ENCODE assay signal across 22 cellular contexts in genomic region chr2:62871506-62871905, GRCh38.
DNase-seq lines count a peak whose midpoint lies in the region; ATAC-seq and TF ChIP-seq lines count a peak whose summit lies in the region.
"Had no signal": no experiment of that assay in that cellular context is flagged by ENCODE, and none has a peak within 500 bp of the region (broad histone marks: within the 10 kb centered on the region; RNA-seq: fewer than 3 reads in every experiment).

No MANE protein-coding gene starts in this region.

- no peaks in the 10 kb centered on the region for H3K4me1 Mint-ChIP-seq in MCF 10A (ENCODE audit: insufficient read depth, unreplicated experiment)

- H3K36me3 ChIP-seq in breast epithelium, result no peaks in the 10 kb centered on the region
- H3K36me3 ChIP-seq in mammary epithelial cell (ENCODE audit: insufficient read depth, low read length), result peaks cover 28% of the 10 kb centered on the region
- peaks cover 0 to 69% (median 34%) of the 10 kb centered on the region in 9 donors for H3K36me3 ChIP-seq in heart right ventricle

- in situ Hi-C loops in mammary epithelial cell (cut with MboI; ENCODE audit: low sequenced_read_pairs in 2 of 2), result no loop called here

- H3K27me3 ChIP-seq in breast epithelium (no peaks in the 10 kb centered on the region), mammary epithelial cell (ENCODE audit: insufficient read depth, low read length) (no peaks in the 10 kb centered on the region), heart right ventricle (no peaks in the 10 kb centered on the region)
- H3K27me3 ChIP-seq: MG63, SJCRH30 had no signal

- H2AFZ ChIP-seq in mammary epithelial cell (ENCODE audit: low read depth, low read length), result no peak overlapping the region
- H2AFZ ChIP-seq: GM23338 had no signal

- H3K4me3 ChIP-seq in breast epithelium, result no peak overlapping the region
- H3K4me3 ChIP-seq in mammary epithelial cell (replicated peaks in 1 of 3; ENCODE audit: insufficient read depth in 1 of 3, low read depth in 2 of 3, low read length in 3 of 3), result no peak overlapping the region
- no peak overlapping the region for H3K4me3 ChIP-seq in fibroblast of villous mesenchyme (ENCODE audit: low read depth, low read length)
- H3K4me3 ChIP-seq in heart right ventricle, result no peak overlapping the region
- H3K4me3 ChIP-seq: GM12878, GM23338, MG63, SJCRH30 had no signal

- H3K9ac ChIP-seq in mammary epithelial cell (ENCODE audit: insufficient read depth, low read length), result no peak overlapping the region

- TF ChIP-seq POLR2A in breast epithelium (IDR thresholded peaks at IDR 0.05), result no peak

- no peak overlapping the region for H3K4me3 Mint-ChIP-seq in MCF 10A (ENCODE audit: unreplicated experiment)
- H3K4me3 Mint-ChIP-seq: GM23338, HFFc6 had no signal

- H3K36me3 Mint-ChIP-seq in MCF 10A (ENCODE audit: insufficient read depth, unreplicated experiment), result peaks cover 39% of the 10 kb centered on the region

- POLR2A ChIA-PET in MCF 10A (lab: Yijun Ruan, JAX), result interaction anchor here (0.6 to 1.4 kb wide), 2 partner anchors 10 to 41 kb away, joined by 3 to 5 read pairs; no protein-coding TSS in a partner anchor

- H4K20me1 ChIP-seq in mammary epithelial cell (ENCODE audit: insufficient read depth, low read length), result no peaks in the 10 kb centered on the region

- CTCF ChIA-PET in MCF 10A (lab: Yijun Ruan, JAX), result interaction anchor here (0.8 kb wide), 1 partner anchor 72 kb away, joined by 4 read pairs; no protein-coding TSS in a partner anchor
- CTCF ChIA-PET in mammary epithelial cell (lab: Charles Lee; ENCODE audit: low non-redundant PET), result no interaction called here

- H3K27ac ChIP-seq in breast epithelium, result no peak overlapping the region
- H3K27ac ChIP-seq in mammary epithelial cell (ENCODE audit: insufficient read depth, low read depth, low read length), result no peak overlapping the region
- no peak overlapping the region for H3K27ac ChIP-seq in heart right ventricle
- H3K27ac ChIP-seq: HL-60, RWPE1, SJCRH30 had no signal

- no peak for TF ChIP-seq CTCF in MCF 10A (IDR thresholded peaks at IDR 0.05; ENCODE audit: unreplicated experiment)
- no peak for TF ChIP-seq CTCF in breast epithelium (IDR thresholded peaks at IDR 0.05)
- no peak for TF ChIP-seq CTCF in mammary epithelial cell (conservative IDR thresholded peaks at IDR 0.05 in 1 of 2, IDR thresholded peaks at IDR 0.05 in 1 of 2; ENCODE audit: extremely low read depth in 1 of 2, insufficient read depth in 1 of 2, low read depth in 1 of 2, low read length in 2 of 2)
- TF ChIP-seq CTCF in fibroblast of villous mesenchyme (IDR thresholded peaks at IDR 0.05; ENCODE audit: insufficient read depth, low read depth, low read length), result no peak
- TF ChIP-seq CTCF in heart right ventricle (IDR thresholded peaks at IDR 0.05), result no peak

- H3K4me2 ChIP-seq in mammary epithelial cell (ENCODE audit: insufficient read depth, low read depth, low read length), result no peak overlapping the region
- H3K4me2 ChIP-seq: GM23338 had no signal

- H3K9me3 ChIP-seq in breast epithelium (peaks cover 0 to 7% of the 10 kb centered on the region in 2 donors), mammary epithelial cell (replicated peaks; ENCODE audit: insufficient read depth, low read length) (no peaks in the 10 kb centered on the region), heart right ventricle (peaks cover 0 to 23% (median 7%) of the 10 kb centered on the region in 11 donors)
- H3K9me3 ChIP-seq: SJCRH30 had no signal

- H3K4me1 ChIP-seq in breast epithelium (no peaks in the 10 kb centered on the region), mammary epithelial cell (ENCODE audit: insufficient read depth, low read length) (peaks cover 6% of the 10 kb centered on the region), heart right ventricle (no peaks in the 10 kb centered on the region)
- H3K4me1 ChIP-seq: SJCRH30 had no signal

- peaks cover 6% of the 10 kb centered on the region for H3K9me3 Mint-ChIP-seq in MCF 10A (ENCODE audit: unreplicated experiment)

- no TSS peak for BruUV-seq in MCF 10A (replicated peaks; lab: Mats Ljungman, UMichigan)
- BruUV-seq in mammary epithelial cell (replicated peaks; lab: Mats Ljungman, UMichigan), result no TSS peak

- H3K27me3 Mint-ChIP-seq in MCF 10A (ENCODE audit: insufficient read depth, unreplicated experiment), result no peaks in the 10 kb centered on the region

- ATAC-seq in HG03196 (IDR thresholded peaks at IDR 0.05; ENCODE audit: unreplicated experiment) (no peak), heart right ventricle (no peak)
- ATAC-seq in stimulated activated naive CD8-positive, alpha-beta T cell treated with anti-CD3 and anti-CD28 coated beads, Interleukin-15, Interleukin-2, amounts not matched to agents 100 U/mL and 50 U/mL, for 24 hours, result no peak
- ATAC-seq: GM12878, GM23338 had no signal

- 100% methylated on average over 1 of the region's 1 CpG for WGBS in mammary epithelial cell (ENCODE audit: low coverage, missing lambda C conversion rate)
- 98 to 100% methylated on average over 1 of the region's 1 CpG for WGBS in heart right ventricle, 2 donors

- H3K79me2 ChIP-seq in mammary epithelial cell (ENCODE audit: insufficient read depth, low read length), result no peaks in the 10 kb centered on the region

- H3K27ac Mint-ChIP-seq in MCF 10A (ENCODE audit: low read depth, unreplicated experiment), result peak overlapping the region; percentile 54
- H3K27ac Mint-ChIP-seq: GM23338, HFFc6 had no signal

- dilution Hi-C loops in mammary epithelial cell (cut with HindIII; ENCODE audit: low sequenced_read_pairs), result no loop called here

- peak; percentile 13 for DNase-seq in MCF 10A (ENCODE audit: unreplicated experiment)
- no peak for DNase-seq in breast epithelium (ENCODE audit: low spot score in 2 of 2)
- DNase-seq in mammary epithelial cell, result peak; percentile 11
- DNase-seq in fibroblast of villous mesenchyme (ENCODE audit: low read depth), result peak; percentile 12
- DNase-seq in heart right ventricle, result no peak
- DNase-seq in stimulated activated naive CD8-positive, alpha-beta T cell treated with anti-CD3 and anti-CD28 coated beads, Interleukin-15, Interleukin-2, amounts not matched to agents 100 U/mL and 50 U/mL, for 24 hours, result no peak
- DNase-seq in Ammon's horn (ENCODE audit: low spot score), result no peak
- DNase-seq: 8988T, C1 segment of cervical spinal cord, DMS153, HFFc6, KG1, MG63, NCI-H1417, NCI-H2029 treated with DMSO at 0.1 percent for 48 hours, NCI-H524, SJCRH30 had no signal

- intact Hi-C loops in MCF 10A (cut with micrococcal nuclease) (no loop called here), breast epithelium (cut with DNase I; ENCODE audit: low total_unique reads) (no loop called here), mammary epithelial cell (cut with micrococcal nuclease) (no loop called here), heart right ventricle (cut with DNase I) (no loop called here)

Comparison
In these comparisons a context has a peak if more than half of its experiments do, and no peak if none do; other contexts are left out.
1. DNase-seq: peak in MCF 10A (single experiment), mammary epithelial cell (single experiment) and fibroblast of villous mesenchyme (single experiment); none in breast epithelium (0 of 2), heart right ventricle (0 of 2), stimulated activated naive CD8-positive, alpha-beta T cell treated with anti-CD3 and anti-CD28 coated beads, Interleukin-15, Interleukin-2, amounts not matched to agents 100 U/mL and 50 U/mL, for 24 hours (single experiment) and Ammon's horn (single experiment).